ENCODE assay signal across 3 cellular contexts in genomic region chr4:146261046-146261445, GRCh38.
TF ChIP-seq lines count a peak whose summit lies in the region.

No MANE protein-coding gene starts in this region.

TF ChIP-seq in SK-N-SH treated with all-trans-retinoic acid at 6 μM for 48 hours, 23 proteins besides CTCF, POLR2A, EP300 and RAD21:
- TF ChIP-seq, protein P1, sequence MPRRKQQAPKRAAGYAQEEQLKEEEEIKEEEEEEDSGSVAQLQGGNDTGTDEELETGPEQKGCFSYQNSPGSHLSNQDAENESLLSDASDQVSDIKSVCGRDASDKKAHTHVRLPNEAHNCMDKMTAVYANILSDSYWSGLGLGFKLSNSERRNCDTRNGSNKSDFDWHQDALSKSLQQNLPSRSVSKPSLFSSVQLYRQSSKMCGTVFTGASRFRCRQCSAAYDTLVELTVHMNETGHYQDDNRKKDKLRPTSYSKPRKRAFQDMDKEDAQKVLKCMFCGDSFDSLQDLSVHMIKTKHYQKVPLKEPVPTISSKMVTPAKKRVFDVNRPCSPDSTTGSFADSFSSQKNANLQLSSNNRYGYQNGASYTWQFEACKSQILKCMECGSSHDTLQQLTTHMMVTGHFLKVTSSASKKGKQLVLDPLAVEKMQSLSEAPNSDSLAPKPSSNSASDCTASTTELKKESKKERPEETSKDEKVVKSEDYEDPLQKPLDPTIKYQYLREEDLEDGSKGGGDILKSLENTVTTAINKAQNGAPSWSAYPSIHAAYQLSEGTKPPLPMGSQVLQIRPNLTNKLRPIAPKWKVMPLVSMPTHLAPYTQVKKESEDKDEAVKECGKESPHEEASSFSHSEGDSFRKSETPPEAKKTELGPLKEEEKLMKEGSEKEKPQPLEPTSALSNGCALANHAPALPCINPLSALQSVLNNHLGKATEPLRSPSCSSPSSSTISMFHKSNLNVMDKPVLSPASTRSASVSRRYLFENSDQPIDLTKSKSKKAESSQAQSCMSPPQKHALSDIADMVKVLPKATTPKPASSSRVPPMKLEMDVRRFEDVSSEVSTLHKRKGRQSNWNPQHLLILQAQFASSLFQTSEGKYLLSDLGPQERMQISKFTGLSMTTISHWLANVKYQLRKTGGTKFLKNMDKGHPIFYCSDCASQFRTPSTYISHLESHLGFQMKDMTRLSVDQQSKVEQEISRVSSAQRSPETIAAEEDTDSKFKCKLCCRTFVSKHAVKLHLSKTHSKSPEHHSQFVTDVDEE (CRISPR knock-in tag; IDR thresholded peaks at IDR 0.05): no peak
- TF ChIP-seq, protein P2, sequence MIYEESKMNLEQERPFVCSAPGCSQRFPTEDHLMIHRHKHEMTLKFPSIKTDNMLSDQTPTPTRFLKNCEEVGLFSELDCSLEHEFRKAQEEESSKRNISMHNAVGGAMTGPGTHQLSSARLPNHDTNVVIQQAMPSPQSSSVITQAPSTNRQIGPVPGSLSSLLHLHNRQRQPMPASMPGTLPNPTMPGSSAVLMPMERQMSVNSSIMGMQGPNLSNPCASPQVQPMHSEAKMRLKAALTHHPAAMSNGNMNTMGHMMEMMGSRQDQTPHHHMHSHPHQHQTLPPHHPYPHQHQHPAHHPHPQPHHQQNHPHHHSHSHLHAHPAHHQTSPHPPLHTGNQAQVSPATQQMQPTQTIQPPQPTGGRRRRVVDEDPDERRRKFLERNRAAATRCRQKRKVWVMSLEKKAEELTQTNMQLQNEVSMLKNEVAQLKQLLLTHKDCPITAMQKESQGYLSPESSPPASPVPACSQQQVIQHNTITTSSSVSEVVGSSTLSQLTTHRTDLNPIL (CRISPR knock-in tag; IDR thresholded peaks at IDR 0.05; ENCODE audit: low read depth): no peak
- TF ChIP-seq BACH2 (CRISPR knock-in tag; IDR thresholded peaks at IDR 0.05; ENCODE audit: borderline replicate concordance) (no peak), PPARA (CRISPR knock-in tag; IDR thresholded peaks at IDR 0.05; ENCODE audit: borderline replicate concordance) (no peak), SNAI2 (CRISPR knock-in tag; IDR thresholded peaks at IDR 0.05) (no peak), ZNF565 (CRISPR knock-in tag; conservative IDR thresholded peaks at IDR 0.05; ENCODE audit: low read depth) (no peak), ZNF70 (CRISPR knock-in tag; IDR thresholded peaks at IDR 0.05) (no peak), ESRRG (CRISPR knock-in tag; IDR thresholded peaks at IDR 0.05) (no peak)

TF ChIP-seq in SK-N-SH, 30 proteins besides CTCF, POLR2A, EP300 and RAD21 (continued from another document):
- TF ChIP-seq IRF3 (IDR thresholded peaks at IDR 0.05; ENCODE audit: low read depth, low read length): no peak
- no peak for TF ChIP-seq EZH2phosphoT487 (IDR thresholded peaks at IDR 0.05; ENCODE audit: borderline replicate concordance, low read depth)
- TF ChIP-seq, protein P3, sequence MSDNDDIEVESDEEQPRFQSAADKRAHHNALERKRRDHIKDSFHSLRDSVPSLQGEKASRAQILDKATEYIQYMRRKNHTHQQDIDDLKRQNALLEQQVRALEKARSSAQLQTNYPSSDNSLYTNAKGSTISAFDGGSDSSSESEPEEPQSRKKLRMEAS (IDR thresholded peaks at IDR 0.05; ENCODE audit: low read depth): no peak
- no peak for TF ChIP-seq MEF2A (IDR thresholded peaks at IDR 0.05; ENCODE audit: borderline replicate concordance, low read depth)
- TF ChIP-seq TCF12 (IDR thresholded peaks at IDR 0.05): no peak
- TF ChIP-seq, protein P4, sequence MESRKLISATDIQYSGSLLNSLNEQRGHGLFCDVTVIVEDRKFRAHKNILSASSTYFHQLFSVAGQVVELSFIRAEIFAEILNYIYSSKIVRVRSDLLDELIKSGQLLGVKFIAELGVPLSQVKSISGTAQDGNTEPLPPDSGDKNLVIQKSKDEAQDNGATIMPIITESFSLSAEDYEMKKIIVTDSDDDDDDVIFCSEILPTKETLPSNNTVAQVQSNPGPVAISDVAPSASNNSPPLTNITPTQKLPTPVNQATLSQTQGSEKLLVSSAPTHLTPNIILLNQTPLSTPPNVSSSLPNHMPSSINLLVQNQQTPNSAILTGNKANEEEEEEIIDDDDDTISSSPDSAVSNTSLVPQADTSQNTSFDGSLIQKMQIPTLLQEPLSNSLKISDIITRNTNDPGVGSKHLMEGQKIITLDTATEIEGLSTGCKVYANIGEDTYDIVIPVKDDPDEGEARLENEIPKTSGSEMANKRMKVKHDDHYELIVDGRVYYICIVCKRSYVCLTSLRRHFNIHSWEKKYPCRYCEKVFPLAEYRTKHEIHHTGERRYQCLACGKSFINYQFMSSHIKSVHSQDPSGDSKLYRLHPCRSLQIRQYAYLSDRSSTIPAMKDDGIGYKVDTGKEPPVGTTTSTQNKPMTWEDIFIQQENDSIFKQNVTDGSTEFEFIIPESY (IDR thresholded peaks at IDR 0.05; ENCODE audit: borderline replicate concordance, low read depth): no peak
- no peak for TF ChIP-seq FOSL2 (IDR thresholded peaks at IDR 0.05; ENCODE audit: borderline replicate concordance, low read depth)
- TF ChIP-seq RFX5 (IDR thresholded peaks at IDR 0.05; ENCODE audit: low read length): no peak
- no peak for TF ChIP-seq CHD2 (IDR thresholded peaks at IDR 0.05; ENCODE audit: low read length, partially characterized antibody)
- TF ChIP-seq RXRA (IDR thresholded peaks at IDR 0.05; ENCODE audit: borderline replicate concordance, low read depth): no peak
- no peak for TF ChIP-seq GABPA (IDR thresholded peaks at IDR 0.05; ENCODE audit: low read depth)
- TF ChIP-seq POLR2AphosphoS5 (IDR thresholded peaks at IDR 0.05; ENCODE audit: low read depth, low read length): no peak
- TF ChIP-seq MXI1 (IDR thresholded peaks at IDR 0.05; ENCODE audit: low read depth, low read length): no peak
- TF ChIP-seq, protein P5, sequence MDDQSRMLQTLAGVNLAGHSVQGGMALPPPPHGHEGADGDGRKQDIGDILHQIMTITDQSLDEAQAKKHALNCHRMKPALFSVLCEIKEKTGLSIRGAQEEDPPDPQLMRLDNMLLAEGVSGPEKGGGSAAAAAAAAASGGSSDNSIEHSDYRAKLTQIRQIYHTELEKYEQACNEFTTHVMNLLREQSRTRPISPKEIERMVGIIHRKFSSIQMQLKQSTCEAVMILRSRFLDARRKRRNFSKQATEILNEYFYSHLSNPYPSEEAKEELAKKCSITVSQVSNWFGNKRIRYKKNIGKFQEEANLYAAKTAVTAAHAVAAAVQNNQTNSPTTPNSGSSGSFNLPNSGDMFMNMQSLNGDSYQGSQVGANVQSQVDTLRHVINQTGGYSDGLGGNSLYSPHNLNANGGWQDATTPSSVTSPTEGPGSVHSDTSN (IDR thresholded peaks at IDR 0.05): no peak
TF ChIP-seq in SK-N-SH: peak in this region for 0.

TF ChIP-seq in K562, 482 proteins besides CTCF, POLR2A, EP300 and RAD21 (continued from another document and continues in another):
- TF ChIP-seq, protein P6, sequence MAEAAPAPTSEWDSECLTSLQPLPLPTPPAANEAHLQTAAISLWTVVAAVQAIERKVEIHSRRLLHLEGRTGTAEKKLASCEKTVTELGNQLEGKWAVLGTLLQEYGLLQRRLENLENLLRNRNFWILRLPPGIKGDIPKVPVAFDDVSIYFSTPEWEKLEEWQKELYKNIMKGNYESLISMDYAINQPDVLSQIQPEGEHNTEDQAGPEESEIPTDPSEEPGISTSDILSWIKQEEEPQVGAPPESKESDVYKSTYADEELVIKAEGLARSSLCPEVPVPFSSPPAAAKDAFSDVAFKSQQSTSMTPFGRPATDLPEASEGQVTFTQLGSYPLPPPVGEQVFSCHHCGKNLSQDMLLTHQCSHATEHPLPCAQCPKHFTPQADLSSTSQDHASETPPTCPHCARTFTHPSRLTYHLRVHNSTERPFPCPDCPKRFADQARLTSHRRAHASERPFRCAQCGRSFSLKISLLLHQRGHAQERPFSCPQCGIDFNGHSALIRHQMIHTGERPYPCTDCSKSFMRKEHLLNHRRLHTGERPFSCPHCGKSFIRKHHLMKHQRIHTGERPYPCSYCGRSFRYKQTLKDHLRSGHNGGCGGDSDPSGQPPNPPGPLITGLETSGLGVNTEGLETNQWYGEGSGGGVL (CRISPR knock-in tag; IDR thresholded peaks at IDR 0.05): no peak
- no peak for TF ChIP-seq CHD1 (IDR thresholded peaks at IDR 0.05; ENCODE audit: low read length)
- no peak for TF ChIP-seq ZBED1 (IDR thresholded peaks at IDR 0.05)
- no peak for TF ChIP-seq FUS (optimal IDR thresholded peaks at IDR 0.05; ENCODE audit: low read depth, low read length)
- no peak for TF ChIP-seq ARID2 (IDR thresholded peaks at IDR 0.05)
- TF ChIP-seq BMI1 (IDR thresholded peaks at IDR 0.05; ENCODE audit: low read length): no peak
- TF ChIP-seq, protein P7, sequence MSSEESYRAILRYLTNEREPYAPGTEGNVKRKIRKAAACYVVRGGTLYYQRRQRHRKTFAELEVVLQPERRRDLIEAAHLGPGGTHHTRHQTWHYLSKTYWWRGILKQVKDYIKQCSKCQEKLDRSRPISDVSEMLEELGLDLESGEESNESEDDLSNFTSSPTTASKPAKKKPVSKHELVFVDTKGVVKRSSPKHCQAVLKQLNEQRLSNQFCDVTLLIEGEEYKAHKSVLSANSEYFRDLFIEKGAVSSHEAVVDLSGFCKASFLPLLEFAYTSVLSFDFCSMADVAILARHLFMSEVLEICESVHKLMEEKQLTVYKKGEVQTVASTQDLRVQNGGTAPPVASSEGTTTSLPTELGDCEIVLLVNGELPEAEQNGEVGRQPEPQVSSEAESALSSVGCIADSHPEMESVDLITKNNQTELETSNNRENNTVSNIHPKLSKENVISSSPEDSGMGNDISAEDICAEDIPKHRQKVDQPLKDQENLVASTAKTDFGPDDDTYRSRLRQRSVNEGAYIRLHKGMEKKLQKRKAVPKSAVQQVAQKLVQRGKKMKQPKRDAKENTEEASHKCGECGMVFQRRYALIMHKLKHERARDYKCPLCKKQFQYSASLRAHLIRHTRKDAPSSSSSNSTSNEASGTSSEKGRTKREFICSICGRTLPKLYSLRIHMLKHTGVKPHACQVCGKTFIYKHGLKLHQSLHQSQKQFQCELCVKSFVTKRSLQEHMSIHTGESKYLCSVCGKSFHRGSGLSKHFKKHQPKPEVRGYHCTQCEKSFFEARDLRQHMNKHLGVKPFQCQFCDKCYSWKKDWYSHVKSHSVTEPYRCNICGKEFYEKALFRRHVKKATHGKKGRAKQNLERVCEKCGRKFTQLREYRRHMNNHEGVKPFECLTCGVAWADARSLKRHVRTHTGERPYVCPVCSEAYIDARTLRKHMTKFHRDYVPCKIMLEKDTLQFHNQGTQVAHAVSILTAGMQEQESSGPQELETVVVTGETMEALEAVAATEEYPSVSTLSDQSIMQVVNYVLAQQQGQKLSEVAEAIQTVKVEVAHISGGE (CRISPR knock-in tag; IDR thresholded peaks at IDR 0.05): no peak
- TF ChIP-seq, protein P8, sequence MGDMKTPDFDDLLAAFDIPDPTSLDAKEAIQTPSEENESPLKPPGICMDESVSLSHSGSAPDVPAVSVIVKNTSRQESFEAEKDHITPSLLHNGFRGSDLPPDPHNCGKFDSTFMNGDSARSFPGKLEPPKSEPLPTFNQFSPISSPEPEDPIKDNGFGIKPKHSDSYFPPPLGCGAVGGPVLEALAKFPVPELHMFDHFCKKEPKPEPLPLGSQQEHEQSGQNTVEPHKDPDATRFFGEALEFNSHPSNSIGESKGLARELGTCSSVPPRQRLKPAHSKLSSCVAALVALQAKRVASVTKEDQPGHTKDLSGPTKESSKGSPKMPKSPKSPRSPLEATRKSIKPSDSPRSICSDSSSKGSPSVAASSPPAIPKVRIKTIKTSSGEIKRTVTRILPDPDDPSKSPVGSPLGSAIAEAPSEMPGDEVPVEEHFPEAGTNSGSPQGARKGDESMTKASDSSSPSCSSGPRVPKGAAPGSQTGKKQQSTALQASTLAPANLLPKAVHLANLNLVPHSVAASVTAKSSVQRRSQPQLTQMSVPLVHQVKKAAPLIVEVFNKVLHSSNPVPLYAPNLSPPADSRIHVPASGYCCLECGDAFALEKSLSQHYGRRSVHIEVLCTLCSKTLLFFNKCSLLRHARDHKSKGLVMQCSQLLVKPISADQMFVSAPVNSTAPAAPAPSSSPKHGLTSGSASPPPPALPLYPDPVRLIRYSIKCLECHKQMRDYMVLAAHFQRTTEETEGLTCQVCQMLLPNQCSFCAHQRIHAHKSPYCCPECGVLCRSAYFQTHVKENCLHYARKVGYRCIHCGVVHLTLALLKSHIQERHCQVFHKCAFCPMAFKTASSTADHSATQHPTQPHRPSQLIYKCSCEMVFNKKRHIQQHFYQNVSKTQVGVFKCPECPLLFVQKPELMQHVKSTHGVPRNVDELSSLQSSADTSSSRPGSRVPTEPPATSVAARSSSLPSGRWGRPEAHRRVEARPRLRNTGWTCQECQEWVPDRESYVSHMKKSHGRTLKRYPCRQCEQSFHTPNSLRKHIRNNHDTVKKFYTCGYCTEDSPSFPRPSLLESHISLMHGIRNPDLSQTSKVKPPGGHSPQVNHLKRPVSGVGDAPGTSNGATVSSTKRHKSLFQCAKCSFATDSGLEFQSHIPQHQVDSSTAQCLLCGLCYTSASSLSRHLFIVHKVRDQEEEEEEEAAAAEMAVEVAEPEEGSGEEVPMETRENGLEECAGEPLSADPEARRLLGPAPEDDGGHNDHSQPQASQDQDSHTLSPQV (IDR thresholded peaks at IDR 0.05): no peak
- TF ChIP-seq HEY1 (CRISPR knock-in tag; IDR thresholded peaks at IDR 0.05; ENCODE audit: borderline replicate concordance): no peak
- TF ChIP-seq, protein P9, sequence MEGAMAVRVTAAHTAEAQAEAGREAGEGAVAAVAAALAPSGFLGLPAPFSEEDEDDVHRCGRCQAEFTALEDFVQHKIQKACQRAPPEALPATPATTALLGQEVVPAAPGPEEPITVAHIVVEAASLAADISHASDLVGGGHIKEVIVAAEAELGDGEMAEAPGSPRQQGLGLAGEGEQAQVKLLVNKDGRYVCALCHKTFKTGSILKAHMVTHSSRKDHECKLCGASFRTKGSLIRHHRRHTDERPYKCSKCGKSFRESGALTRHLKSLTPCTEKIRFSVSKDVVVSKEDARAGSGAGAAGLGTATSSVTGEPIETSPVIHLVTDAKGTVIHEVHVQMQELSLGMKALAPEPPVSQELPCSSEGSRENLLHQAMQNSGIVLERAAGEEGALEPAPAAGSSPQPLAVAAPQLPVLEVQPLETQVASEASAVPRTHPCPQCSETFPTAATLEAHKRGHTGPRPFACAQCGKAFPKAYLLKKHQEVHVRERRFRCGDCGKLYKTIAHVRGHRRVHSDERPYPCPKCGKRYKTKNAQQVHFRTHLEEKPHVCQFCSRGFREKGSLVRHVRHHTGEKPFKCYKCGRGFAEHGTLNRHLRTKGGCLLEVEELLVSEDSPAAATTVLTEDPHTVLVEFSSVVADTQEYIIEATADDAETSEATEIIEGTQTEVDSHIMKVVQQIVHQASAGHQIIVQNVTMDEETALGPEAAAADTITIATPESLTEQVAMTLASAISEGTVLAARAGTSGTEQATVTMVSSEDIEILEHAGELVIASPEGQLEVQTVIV (CRISPR knock-in tag; IDR thresholded peaks at IDR 0.05; ENCODE audit: borderline replicate concordance): no peak
- TF ChIP-seq, protein P10, sequence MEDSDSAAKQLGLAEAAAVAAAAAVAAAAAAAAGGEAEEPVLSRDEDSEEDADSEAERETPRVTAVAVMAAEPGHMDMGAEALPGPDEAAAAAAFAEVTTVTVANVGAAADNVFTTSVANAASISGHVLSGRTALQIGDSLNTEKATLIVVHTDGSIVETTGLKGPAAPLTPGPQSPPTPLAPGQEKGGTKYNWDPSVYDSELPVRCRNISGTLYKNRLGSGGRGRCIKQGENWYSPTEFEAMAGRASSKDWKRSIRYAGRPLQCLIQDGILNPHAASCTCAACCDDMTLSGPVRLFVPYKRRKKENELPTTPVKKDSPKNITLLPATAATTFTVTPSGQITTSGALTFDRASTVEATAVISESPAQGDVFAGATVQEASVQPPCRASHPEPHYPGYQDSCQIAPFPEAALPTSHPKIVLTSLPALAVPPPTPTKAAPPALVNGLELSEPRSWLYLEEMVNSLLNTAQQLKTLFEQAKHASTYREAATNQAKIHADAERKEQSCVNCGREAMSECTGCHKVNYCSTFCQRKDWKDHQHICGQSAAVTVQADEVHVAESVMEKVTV (CRISPR knock-in tag; IDR thresholded peaks at IDR 0.05): no peak
- TF ChIP-seq ZKSCAN3 (CRISPR knock-in tag; IDR thresholded peaks at IDR 0.05): no peak
- TF ChIP-seq ZBTB9 (CRISPR knock-in tag; IDR thresholded peaks at IDR 0.05): no peak
